22 cellular contexts compared by ENCODE assay signal in the genomic region with DNA sequence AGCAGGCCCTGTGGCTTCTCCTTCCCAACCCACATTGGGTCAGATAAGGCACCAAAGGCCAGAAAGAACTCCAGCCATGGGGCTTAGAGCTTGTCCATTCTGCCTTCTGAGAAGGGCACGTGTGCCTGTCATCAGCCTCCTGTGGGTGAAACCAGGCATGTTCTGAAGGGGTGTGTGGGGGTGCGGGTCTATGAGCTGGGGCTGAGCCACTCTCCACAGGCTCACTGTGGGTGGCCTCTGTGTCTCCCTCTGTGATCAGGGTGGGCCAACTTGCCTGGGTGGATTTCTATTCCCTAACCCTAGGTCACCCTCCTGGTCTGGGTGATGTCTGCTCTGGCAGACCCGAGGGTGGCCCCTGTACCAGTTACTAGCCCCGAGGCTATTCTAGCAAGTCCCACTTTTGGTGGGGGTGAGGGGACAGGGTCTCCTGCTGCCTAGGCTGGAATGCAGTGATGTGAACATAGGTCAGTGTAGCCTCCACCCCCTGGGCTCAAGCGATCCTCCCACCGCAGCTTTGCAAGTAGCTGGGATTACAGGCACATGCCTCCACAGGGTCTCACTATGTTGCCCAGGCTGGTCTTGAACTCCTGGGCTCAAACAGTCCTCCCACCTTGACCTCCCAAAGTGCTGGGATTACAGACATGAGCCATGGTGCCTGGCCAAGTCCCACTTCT.
DNase-seq lines count a peak whose midpoint lies in the region; ATAC-seq and TF ChIP-seq lines count a peak whose summit lies in the region.
"Had no signal": no experiment of that assay in that cellular context is flagged by ENCODE, and none has a peak within 500 bp of the region (broad histone marks: within the 10 kb centered on the region; RNA-seq: fewer than 3 reads in every experiment).

No MANE protein-coding gene starts in this region.

- peaks cover 0 to 11% (median 0%) of the 10 kb centered on the region in 12 donors for H3K9me3 ChIP-seq in heart left ventricle
- H3K9me3 ChIP-seq in right atrium auricular region: peaks cover 0 to 10% of the 10 kb centered on the region in 2 donors
- no peaks in the 10 kb centered on the region for H3K9me3 ChIP-seq in lower lobe of right lung

- DNase-seq in activated effector memory CD4-positive, alpha-beta T cell treated with anti-CD3 and anti-CD28 coated beads, Interleukin-2, amount 50 U/mL, for 16 hours: peak; percentile 30
- no peak for DNase-seq in activated effector memory CD4-positive, alpha-beta T cell treated with Interleukin-2 at 50 U/mL for 16 hours
- DNase-seq in heart left ventricle (peak in 3 of 5 donors; percentile 9 to 18 (median 14)), right atrium auricular region (ENCODE audit: low spot score) (no peak), lower lobe of right lung (peak; percentile 20)
- DNase-seq: Calu3, DMS79 treated with DMSO at 0.1 percent for 48 hours, GF-D8, Karpas-422, NCI-H1092, NCI-H1417 treated with DMSO at 0.1 percent for 48 hours, NCI-H1694 treated with DMSO at 0.1 percent for 48 hours, NCI-H2081, NCI-H226, NCI-H510A, NCI-H69, SIG-M5 had no signal

- intact Hi-C loops in heart left ventricle (cut with DNase I): no loop called here
- intact Hi-C loops in lower lobe of right lung (cut with DNase I): no loop called here

- 94 to 100% (median 98%) methylated on average over 3 to 6 of the region's 6 CpGs for WGBS in heart left ventricle, 4 donors

- no peak for TF ChIP-seq POLR2A in heart left ventricle (IDR thresholded peaks at IDR 0.05)

- ATAC-seq in heart left ventricle (no peak), lower lobe of right lung (no peak), HG02884 (IDR thresholded peaks at IDR 0.05; ENCODE audit: unreplicated experiment) (no peak), HG03045 (IDR thresholded peaks at IDR 0.05; ENCODE audit: unreplicated experiment) (no peak)
- ATAC-seq: HepG2, Panc1 had no signal

- TF ChIP-seq CTCF in heart left ventricle (IDR thresholded peaks at IDR 0.05): no peak
- no peak for TF ChIP-seq CTCF in right atrium auricular region (IDR thresholded peaks at IDR 0.05)
- no peak for TF ChIP-seq CTCF in lower lobe of right lung (IDR thresholded peaks at IDR 0.05)

- H3K36me3 ChIP-seq in heart left ventricle (peaks cover 0 to 64% (median 7%) of the 10 kb centered on the region in 9 donors), right atrium auricular region (peaks cover 51% of the 10 kb centered on the region), lower lobe of right lung (no peaks in the 10 kb centered on the region)

- H3K4me3 ChIP-seq in heart left ventricle (no peak overlapping the region), right atrium auricular region (no peak overlapping the region), lower lobe of right lung (no peak overlapping the region)

- H3K4me1 ChIP-seq in heart left ventricle: peaks cover 0 to 12% (median 1%) of the 10 kb centered on the region in 12 donors
- H3K4me1 ChIP-seq in right atrium auricular region: peaks cover 0 to 10% of the 10 kb centered on the region in 2 donors
- H3K4me1 ChIP-seq in lower lobe of right lung: no peaks in the 10 kb centered on the region

- H3K27me3 ChIP-seq in heart left ventricle: no peaks in the 10 kb centered on the region
- no peaks in the 10 kb centered on the region for H3K27me3 ChIP-seq in right atrium auricular region
- no peaks in the 10 kb centered on the region for H3K27me3 ChIP-seq in lower lobe of right lung (ENCODE audit: low read depth)

- H3K27ac ChIP-seq in heart left ventricle: no peak overlapping the region
- no peak overlapping the region for H3K27ac ChIP-seq in right atrium auricular region
- no peak overlapping the region for H3K27ac ChIP-seq in lower lobe of right lung
- H3K27ac ChIP-seq: RWPE1 had no signal

Comparison
In these comparisons a context has a peak if more than half of its experiments do, and no peak if none do; other contexts are left out.
1. DNase-seq: peak in activated effector memory CD4-positive, alpha-beta T cell treated with anti-CD3 and anti-CD28 coated beads, Interleukin-2, amount 50 U/mL, for 16 hours (single experiment), heart left ventricle (3 of 5) and lower lobe of right lung (single experiment); none in activated effector memory CD4-positive, alpha-beta T cell treated with Interleukin-2 at 50 U/mL for 16 hours (single experiment) and right atrium auricular region (single experiment).